10 cellular contexts compared by ENCODE assay signal in genomic region chr12:2892246-2892645, GRCh38. TPM values are rescaled to one million over a fixed set of nuclear protein-coding genes. Genes with fewer than 3 reads are reported as not detected.
DNase-seq lines count a peak whose midpoint lies in the region; ATAC-seq, FAIRE-seq and TF ChIP-seq lines count a peak whose summit lies in the region.
"Had no signal": no experiment of that assay in that cellular context is flagged by ENCODE, and none has a peak within 500 bp of the region (broad histone marks: within the 10 kb centered on the region; RNA-seq: fewer than 3 reads in every experiment).

No MANE protein-coding gene starts in this region.

- DNase-seq in stimulated activated naive CD8-positive, alpha-beta T cell treated with anti-CD3 and anti-CD28 coated beads, Interleukin-15, Interleukin-2, amounts not matched to agents 100 U/mL and 50 U/mL, for 24 hours: no peak
- no peak for DNase-seq in activated T-helper 1 cell treated with anti-CD3 and anti-CD28 coated beads, Interleukin-12 subunit alpha, Interleukin-12 subunit beta, Interleukin-2, Interleukin-4 antibody, amounts not matched to agents 30 ng/mL and 10 ng/mL and 1 ng/mL, durations not matched to agents 14 hours and 24 hours and 36 hours (ENCODE audit: low spot score)
- no peak for DNase-seq in keratinocyte (ENCODE audit: low read depth, low spot score)
- no peak for DNase-seq in vagina (ENCODE audit: extremely low spot score in 2 of 2)
- no peak for DNase-seq in kidney glomerular epithelial cell (lab: John Stamatoyannopoulos, UW)
- DNase-seq: COR-L47 had no signal

- FAIRE-seq in keratinocyte (lab: Jason Lieb, UNC): no peak

- no peak overlapping the region for H3K27ac Mint-ChIP-seq in stimulated activated naive CD8-positive, alpha-beta T cell treated with anti-CD3 and anti-CD28 coated beads, Interleukin-15, Interleukin-2, amounts not matched to agents 100 ng/mL and 50 ng/mL, for 24 hours
- no peak overlapping the region for H3K27ac Mint-ChIP-seq in activated T-helper 1 cell treated with anti-CD3 and anti-CD28 coated beads, Interleukin-12 subunit alpha, Interleukin-12 subunit beta, Interleukin-2, Interleukin-4 antibody, amounts not matched to agents 30 ng/mL and 10 ng/mL and 1 ng/mL, durations not matched to agents 14 hours and 24 hours and 36 hours

- H3K4me3 ChIP-seq in keratinocyte (ENCODE audit: control insufficient read depth in 2 of 3, extremely low read depth in 1 of 3, insufficient read depth in 2 of 3, low read depth in 1 of 3, low read length in 3 of 3) (no peak overlapping the region), vagina (peak overlapping the region; percentile 73 to 97)

- H3K4me1 ChIP-seq in keratinocyte (ENCODE audit: control insufficient read depth, extremely low read depth, insufficient read depth, low read length) (peaks cover 19% of the 10 kb centered on the region), vagina (peaks cover 51% of the 10 kb centered on the region)

- H3K9ac ChIP-seq in keratinocyte (ENCODE audit: control insufficient read depth, extremely low read depth, insufficient read depth, low read length): no peak overlapping the region

- peaks cover 27% of the 10 kb centered on the region for H3K79me2 ChIP-seq in keratinocyte (ENCODE audit: control insufficient read depth, insufficient read depth, low read length)

- H3K4me2 ChIP-seq in keratinocyte (ENCODE audit: control insufficient read depth, extremely low read depth, insufficient read depth, low read depth, low read length): peak overlapping the region; percentile 70

- H3K36me3 ChIP-seq in keratinocyte (ENCODE audit: control insufficient read depth in 2 of 2, extremely low read depth in 1 of 2, insufficient read depth in 2 of 2, low read length in 2 of 2) (peaks cover 0 to 4% of the 10 kb centered on the region in 2 experiments), vagina (no peaks in the 10 kb centered on the region)

- no peak for TF ChIP-seq POLR2A in vagina (IDR thresholded peaks at IDR 0.05)

- peaks cover 37% of the 10 kb centered on the region for H3K4me1 Mint-ChIP-seq in stimulated activated naive CD8-positive, alpha-beta T cell treated with anti-CD3 and anti-CD28 coated beads, Interleukin-15, Interleukin-2, amounts not matched to agents 100 ng/mL and 50 ng/mL, for 24 hours (ENCODE audit: low read depth)
- peaks cover 27% of the 10 kb centered on the region for H3K4me1 Mint-ChIP-seq in activated T-helper 1 cell treated with anti-CD3 and anti-CD28 coated beads, Interleukin-12 subunit alpha, Interleukin-12 subunit beta, Interleukin-2, Interleukin-4 antibody, amounts not matched to agents 30 ng/mL and 10 ng/mL and 1 ng/mL, durations not matched to agents 14 hours and 24 hours and 36 hours (ENCODE audit: low read depth)

- no peaks in the 10 kb centered on the region for H3K9me3 ChIP-seq in keratinocyte (ENCODE audit: control insufficient read depth, low read depth, low read length)
- H3K9me3 ChIP-seq in vagina: no peaks in the 10 kb centered on the region
- H3K9me3 ChIP-seq: neutrophil had no signal

- dilution Hi-C loops in keratinocyte (cut with MboI; ENCODE audit: extremely low pct_ligation_motif_present, low sequenced_read_pairs): no loop called here

- H3K36me3 Mint-ChIP-seq in stimulated activated naive CD8-positive, alpha-beta T cell treated with anti-CD3 and anti-CD28 coated beads, Interleukin-15, Interleukin-2, amounts not matched to agents 100 ng/mL and 50 ng/mL, for 24 hours (ENCODE audit: low read depth): peaks cover 19% of the 10 kb centered on the region
- H3K36me3 Mint-ChIP-seq in activated T-helper 1 cell treated with anti-CD3 and anti-CD28 coated beads, Interleukin-12 subunit alpha, Interleukin-12 subunit beta, Interleukin-2, Interleukin-4 antibody, amounts not matched to agents 30 ng/mL and 10 ng/mL and 1 ng/mL, durations not matched to agents 14 hours and 24 hours and 36 hours (ENCODE audit: low read depth): peaks cover 16% of the 10 kb centered on the region

- no peaks in the 10 kb centered on the region for H4K20me1 ChIP-seq in keratinocyte (ENCODE audit: control insufficient read depth, extremely low read depth, insufficient read depth, low read length)

- no peaks in the 10 kb centered on the region for H3K9me3 Mint-ChIP-seq in stimulated activated naive CD8-positive, alpha-beta T cell treated with anti-CD3 and anti-CD28 coated beads, Interleukin-15, Interleukin-2, amounts not matched to agents 100 ng/mL and 50 ng/mL, for 24 hours
- H3K9me3 Mint-ChIP-seq in activated T-helper 1 cell treated with anti-CD3 and anti-CD28 coated beads, Interleukin-12 subunit alpha, Interleukin-12 subunit beta, Interleukin-2, Interleukin-4 antibody, amounts not matched to agents 30 ng/mL and 10 ng/mL and 1 ng/mL, durations not matched to agents 14 hours and 24 hours and 36 hours: no peaks in the 10 kb centered on the region

- no peaks in the 10 kb centered on the region for H3K9me1 ChIP-seq in keratinocyte (ENCODE audit: control insufficient read depth, extremely low read depth, insufficient read depth, low read length)

- ATAC-seq in stimulated activated naive CD8-positive, alpha-beta T cell treated with anti-CD3 and anti-CD28 coated beads, Interleukin-15, Interleukin-2, amounts not matched to agents 100 U/mL and 50 U/mL, for 24 hours: no peak
- ATAC-seq in GM21515 (IDR thresholded peaks at IDR 0.05; ENCODE audit: unreplicated experiment) (no peak), GM18861 (IDR thresholded peaks at IDR 0.05; ENCODE audit: unreplicated experiment) (no peak)

- peak overlapping the region; percentile 30 for H3K4me3 Mint-ChIP-seq in stimulated activated naive CD8-positive, alpha-beta T cell treated with anti-CD3 and anti-CD28 coated beads, Interleukin-15, Interleukin-2, amounts not matched to agents 100 ng/mL and 50 ng/mL, for 24 hours
- peak overlapping the region; percentile 91 for H3K4me3 Mint-ChIP-seq in activated T-helper 1 cell treated with anti-CD3 and anti-CD28 coated beads, Interleukin-12 subunit alpha, Interleukin-12 subunit beta, Interleukin-2, Interleukin-4 antibody, amounts not matched to agents 30 ng/mL and 10 ng/mL and 1 ng/mL, durations not matched to agents 14 hours and 24 hours and 36 hours

- intact Hi-C loops in activated T-helper 1 cell treated with anti-CD3 and anti-CD28 coated beads, Interleukin-12 subunit alpha, Interleukin-12 subunit beta, Interleukin-2, Interleukin-4 antibody, amounts not matched to agents 30 ng/mL and 10 ng/mL and 1 ng/mL, durations not matched to agents 14 hours and 24 hours and 36 hours (cut with micrococcal nuclease): loop anchor here (5.0 kb wide), 1 partner anchor 980 kb away; the partner anchor contains the start of gene PARP11
- intact Hi-C loops in vagina (cut with DNase I): no loop called here

- H2AFZ ChIP-seq in keratinocyte (ENCODE audit: control insufficient read depth, low read length): no peak overlapping the region

- no peaks in the 10 kb centered on the region for H3K27me3 ChIP-seq in keratinocyte (ENCODE audit: control insufficient read depth, extremely low read depth, insufficient read depth, low read length)
- no peaks in the 10 kb centered on the region for H3K27me3 ChIP-seq in vagina

- H3K27ac ChIP-seq in keratinocyte (ENCODE audit: control insufficient read depth, insufficient read depth, low read length) (no peak overlapping the region), vagina (peak overlapping the region; percentile 97)
- H3K27ac ChIP-seq: neutrophil had no signal

- no peak for TF ChIP-seq CTCF in keratinocyte (optimal IDR thresholded peaks at IDR 0.05 in 1 of 3, IDR thresholded peaks at IDR 0.05 in 1 of 3, conservative IDR thresholded peaks at IDR 0.05 in 1 of 3; ENCODE audit: extremely low read depth in 1 of 3, insufficient read depth in 2 of 3, low read length in 3 of 3)
- TF ChIP-seq CTCF in vagina (IDR thresholded peaks at IDR 0.05): no peak

- H3K27me3 Mint-ChIP-seq in stimulated activated naive CD8-positive, alpha-beta T cell treated with anti-CD3 and anti-CD28 coated beads, Interleukin-15, Interleukin-2, amounts not matched to agents 100 ng/mL and 50 ng/mL, for 24 hours: no peaks in the 10 kb centered on the region
- no peaks in the 10 kb centered on the region for H3K27me3 Mint-ChIP-seq in activated T-helper 1 cell treated with anti-CD3 and anti-CD28 coated beads, Interleukin-12 subunit alpha, Interleukin-12 subunit beta, Interleukin-2, Interleukin-4 antibody, amounts not matched to agents 30 ng/mL and 10 ng/mL and 1 ng/mL, durations not matched to agents 14 hours and 24 hours and 36 hours (ENCODE audit: insufficient read depth)

RNA-seq across cellular contexts. Expression of gene TULP3, which starts 1.6 kb away (rescaled TPM):
- 7.9 and 8.6 TPM in 2 replicates for total RNA-seq in activated T-helper 1 cell treated with anti-CD3 and anti-CD28 coated beads, Interleukin-12 subunit alpha, Interleukin-12 subunit beta, Interleukin-2, Interleukin-4 antibody, amounts not matched to agents 30 ng/mL and 10 ng/mL and 1 ng/mL, durations not matched to agents 14 hours and 24 hours and 36 hours
- polyA plus RNA-seq in keratinocyte: 13.0 to 16.6 TPM (median 16.0 TPM) in 3 replicates
- 12.6 TPM for polyA plus RNA-seq in keratinocyte (2011; ENCODE audit: low read depth)
- polyA plus RNA-seq in keratinocyte (2011; cell fraction: cytosol; rRNA removed): 10.9 and 14.5 TPM in 2 replicates
- polyA plus RNA-seq in keratinocyte (2011; cell fraction: nucleus; rRNA removed): 24.4 and 26.5 TPM in 2 replicates
- polyA plus RNA-seq in keratinocyte (2012; ENCODE audit: low replicate concordance): 11.5 and 12.7 TPM in 2 replicates
- 12.4 to 19.6 TPM (median 14.0 TPM) in 3 replicates for polyA minus RNA-seq in keratinocyte
- polyA minus RNA-seq in keratinocyte (2011; cell fraction: cytosol; rRNA and poly(A)+ RNA removed): 9.0 TPM
- 5.1 and 13.5 TPM in 2 replicates for polyA minus RNA-seq in keratinocyte (2011; cell fraction: nucleus; rRNA and poly(A)+ RNA removed)
- total RNA-seq in vagina: 30.4 TPM

RNA-seq across cellular contexts. Expression of gene RHNO1, which starts 15.2 kb away (rescaled TPM):
- total RNA-seq in activated T-helper 1 cell treated with anti-CD3 and anti-CD28 coated beads, Interleukin-12 subunit alpha, Interleukin-12 subunit beta, Interleukin-2, Interleukin-4 antibody, amounts not matched to agents 30 ng/mL and 10 ng/mL and 1 ng/mL, durations not matched to agents 14 hours and 24 hours and 36 hours: 43.3 and 48.1 TPM in 2 replicates
- 20.0 to 25.6 TPM (median 23.4 TPM) in 3 replicates for polyA plus RNA-seq in keratinocyte
- polyA plus RNA-seq in keratinocyte (2011; ENCODE audit: low read depth): 1.6 TPM
- polyA plus RNA-seq in keratinocyte (2011; cell fraction: cytosol; rRNA removed): 16.4 and 22.1 TPM in 2 replicates
- polyA plus RNA-seq in keratinocyte (2011; cell fraction: nucleus; rRNA removed): 5.5 and 8.5 TPM in 2 replicates
- 8.8 and 13.3 TPM in 2 replicates for polyA plus RNA-seq in keratinocyte (2012; ENCODE audit: low replicate concordance)
- polyA minus RNA-seq in keratinocyte: 8.3 to 11.8 TPM (median 11.1 TPM) in 3 replicates
- 10.2 TPM for polyA minus RNA-seq in keratinocyte (2011; cell fraction: cytosol; rRNA and poly(A)+ RNA removed)
- 1.8 and 4.3 TPM in 2 replicates for polyA minus RNA-seq in keratinocyte (2011; cell fraction: nucleus; rRNA and poly(A)+ RNA removed)
- total RNA-seq in vagina: 13.8 TPM

RNA-seq across cellular contexts. Expression of gene FOXM1, which starts 15.3 kb away (rescaled TPM):
- 72.6 and 75.9 TPM in 2 replicates for total RNA-seq in activated T-helper 1 cell treated with anti-CD3 and anti-CD28 coated beads, Interleukin-12 subunit alpha, Interleukin-12 subunit beta, Interleukin-2, Interleukin-4 antibody, amounts not matched to agents 30 ng/mL and 10 ng/mL and 1 ng/mL, durations not matched to agents 14 hours and 24 hours and 36 hours
- 1.2 to 26.9 TPM (median 9.0 TPM) in 3 replicates for polyA plus RNA-seq in keratinocyte
- 0.19 TPM for polyA plus RNA-seq in keratinocyte (2011; ENCODE audit: low read depth)
- polyA plus RNA-seq in keratinocyte (2011; cell fraction: cytosol; rRNA removed): 5.5 and 6.5 TPM in 2 replicates
- 3.6 and 4.2 TPM in 2 replicates for polyA plus RNA-seq in keratinocyte (2011; cell fraction: nucleus; rRNA removed)
- 0.24 and 24.6 TPM in 2 replicates for polyA plus RNA-seq in keratinocyte (2012; ENCODE audit: low replicate concordance)
- 1.5 to 45.4 TPM (median 12.0 TPM) in 3 replicates for polyA minus RNA-seq in keratinocyte
- 6.5 TPM for polyA minus RNA-seq in keratinocyte (2011; cell fraction: cytosol; rRNA and poly(A)+ RNA removed)
- polyA minus RNA-seq in keratinocyte (2011; cell fraction: nucleus; rRNA and poly(A)+ RNA removed): 0.84 and 1.1 TPM in 2 replicates
- total RNA-seq in vagina: 8.1 TPM

RNA-seq across cellular contexts. Expression of gene TEX52, which starts 35.4 kb away (rescaled TPM):
- total RNA-seq in activated T-helper 1 cell treated with anti-CD3 and anti-CD28 coated beads, Interleukin-12 subunit alpha, Interleukin-12 subunit beta, Interleukin-2, Interleukin-4 antibody, amounts not matched to agents 30 ng/mL and 10 ng/mL and 1 ng/mL, durations not matched to agents 14 hours and 24 hours and 36 hours: 0.17 TPM in 1 of 2 replicates, not detected in the other
- polyA plus RNA-seq in keratinocyte: not detected in 3 replicates
- not detected for polyA plus RNA-seq in keratinocyte (2011; ENCODE audit: low read depth)
- polyA plus RNA-seq in keratinocyte (2011; cell fraction: cytosol; rRNA removed): not detected in 2 replicates
- polyA plus RNA-seq in keratinocyte (2011; cell fraction: nucleus; rRNA removed): not detected in 2 replicates
- polyA plus RNA-seq in keratinocyte (2012; ENCODE audit: low replicate concordance): 0.28 TPM in 1 of 2 replicates, not detected in the other
- polyA minus RNA-seq in keratinocyte: not detected in 3 replicates
- polyA minus RNA-seq in keratinocyte (2011; cell fraction: cytosol; rRNA and poly(A)+ RNA removed): not detected
- not detected in 2 replicates for polyA minus RNA-seq in keratinocyte (2011; cell fraction: nucleus; rRNA and poly(A)+ RNA removed)
- total RNA-seq in vagina: not detected

RNA-seq across cellular contexts. Expression of gene NRIP2, which starts 57.4 kb away (rescaled TPM):
- total RNA-seq in activated T-helper 1 cell treated with anti-CD3 and anti-CD28 coated beads, Interleukin-12 subunit alpha, Interleukin-12 subunit beta, Interleukin-2, Interleukin-4 antibody, amounts not matched to agents 30 ng/mL and 10 ng/mL and 1 ng/mL, durations not matched to agents 14 hours and 24 hours and 36 hours: not detected in 2 replicates
- not detected in 3 replicates for polyA plus RNA-seq in keratinocyte
- polyA plus RNA-seq in keratinocyte (2011; ENCODE audit: low read depth): not detected
- polyA plus RNA-seq in keratinocyte (2011; cell fraction: cytosol; rRNA removed): not detected in 2 replicates
- polyA plus RNA-seq in keratinocyte (2011; cell fraction: nucleus; rRNA removed): not detected in 2 replicates
- 0.28 TPM in 2 replicates for polyA plus RNA-seq in keratinocyte (2012; ENCODE audit: low replicate concordance)
- polyA minus RNA-seq in keratinocyte: not detected in 3 replicates
- polyA minus RNA-seq in keratinocyte (2011; cell fraction: cytosol; rRNA and poly(A)+ RNA removed): not detected
- not detected in 2 replicates for polyA minus RNA-seq in keratinocyte (2011; cell fraction: nucleus; rRNA and poly(A)+ RNA removed)
- total RNA-seq in vagina: 1.2 TPM

Comparison
In these comparisons a context has a peak if more than half of its experiments do, and no peak if none do; other contexts are left out.
1. H3K4me3 ChIP-seq: peak in vagina (2 of 2); none in keratinocyte (0 of 3).